Comparison of ENCODE assay signal across 1 cellular context in the genomic region with DNA sequence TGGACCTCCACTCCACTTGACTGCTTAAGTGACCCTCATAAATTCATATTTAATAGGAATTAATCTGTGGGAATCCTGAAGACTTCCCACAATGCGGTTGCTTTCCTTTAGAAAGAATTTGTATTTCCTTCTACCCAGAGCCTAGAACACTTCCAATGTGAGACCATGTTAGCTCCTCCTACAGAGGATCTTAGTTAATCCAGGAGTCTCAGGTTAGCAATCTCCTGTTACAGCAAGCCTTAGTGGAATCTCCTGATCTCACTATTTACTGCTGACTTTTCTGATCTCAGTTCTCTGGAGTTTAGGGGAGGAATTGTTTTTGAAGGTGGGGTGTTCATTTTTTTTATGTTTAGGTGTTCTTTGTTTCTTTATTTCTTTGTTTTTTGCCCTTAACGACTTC.
TF ChIP-seq lines count a peak whose summit lies in the region.

No MANE protein-coding gene starts in this region.

TF ChIP-seq in K562, 482 proteins besides CTCF, POLR2A, EP300 and RAD21 (continued from another document):
- no peak for TF ChIP-seq HBP1 (CRISPR knock-in tag; IDR thresholded peaks at IDR 0.05)
- TF ChIP-seq GTF2A2 (tag; IDR thresholded peaks at IDR 0.05): no peak
- no peak for TF ChIP-seq ATF7 (IDR thresholded peaks at IDR 0.05)
- TF ChIP-seq, protein P1, sequence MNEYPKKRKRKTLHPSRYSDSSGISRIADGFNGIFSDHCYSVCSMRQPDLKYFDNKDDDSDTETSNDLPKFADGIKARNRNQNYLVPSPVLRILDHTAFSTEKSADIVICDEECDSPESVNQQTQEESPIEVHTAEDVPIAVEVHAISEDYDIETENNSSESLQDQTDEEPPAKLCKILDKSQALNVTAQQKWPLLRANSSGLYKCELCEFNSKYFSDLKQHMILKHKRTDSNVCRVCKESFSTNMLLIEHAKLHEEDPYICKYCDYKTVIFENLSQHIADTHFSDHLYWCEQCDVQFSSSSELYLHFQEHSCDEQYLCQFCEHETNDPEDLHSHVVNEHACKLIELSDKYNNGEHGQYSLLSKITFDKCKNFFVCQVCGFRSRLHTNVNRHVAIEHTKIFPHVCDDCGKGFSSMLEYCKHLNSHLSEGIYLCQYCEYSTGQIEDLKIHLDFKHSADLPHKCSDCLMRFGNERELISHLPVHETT (CRISPR knock-in tag; conservative IDR thresholded peaks at IDR 0.05 in 1 of 2, IDR thresholded peaks at IDR 0.05 in 1 of 2): no peak
- TF ChIP-seq, protein P2, sequence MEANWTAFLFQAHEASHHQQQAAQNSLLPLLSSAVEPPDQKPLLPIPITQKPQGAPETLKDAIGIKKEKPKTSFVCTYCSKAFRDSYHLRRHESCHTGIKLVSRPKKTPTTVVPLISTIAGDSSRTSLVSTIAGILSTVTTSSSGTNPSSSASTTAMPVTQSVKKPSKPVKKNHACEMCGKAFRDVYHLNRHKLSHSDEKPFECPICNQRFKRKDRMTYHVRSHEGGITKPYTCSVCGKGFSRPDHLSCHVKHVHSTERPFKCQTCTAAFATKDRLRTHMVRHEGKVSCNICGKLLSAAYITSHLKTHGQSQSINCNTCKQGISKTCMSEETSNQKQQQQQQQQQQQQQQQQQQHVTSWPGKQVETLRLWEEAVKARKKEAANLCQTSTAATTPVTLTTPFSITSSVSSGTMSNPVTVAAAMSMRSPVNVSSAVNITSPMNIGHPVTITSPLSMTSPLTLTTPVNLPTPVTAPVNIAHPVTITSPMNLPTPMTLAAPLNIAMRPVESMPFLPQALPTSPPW (CRISPR knock-in tag; IDR thresholded peaks at IDR 0.05): no peak
- no peak for TF ChIP-seq RFX7 (CRISPR knock-in tag; IDR thresholded peaks at IDR 0.05)
